In genomic region chr13:89816404-89816803, GRCh38 we compare ENCODE assay signal across 26 cellular contexts.
"Had no signal": no experiment of that assay in that cellular context is flagged by ENCODE, and none has a peak within 500 bp of the region (broad histone marks: within the 10 kb centered on the region; RNA-seq: fewer than 3 reads in every experiment).

No MANE protein-coding gene starts in this region.

- FAIRE-seq: endometrium had no signal

- H3K9me3 ChIP-seq: colonic mucosa, mucosa of descending colon had no signal

- H3K27ac ChIP-seq: colonic mucosa, epithelial cell of prostate, esophagus squamous epithelium, gastroesophageal sphincter, heart left ventricle, hepatocyte, left lung, lower lobe of right lung had no signal

- H3K4me3 ChIP-seq: colonic mucosa, esophagus squamous epithelium, gastroesophageal sphincter, heart left ventricle, hepatocyte, left lung, lower lobe of right lung, mucosa of descending colon had no signal

- ATAC-seq: effector memory CD8-positive, alpha-beta T cell; esophagus mucosa; gastroesophageal sphincter; heart left ventricle; left cardiac atrium; left lung; left ventricle myocardium superior; lower lobe of right lung; mucosa of descending colon; naive thymus-derived CD8-positive, alpha-beta T cell had no signal

- H3K27me3 ChIP-seq: colonic mucosa, esophagus squamous epithelium, gastroesophageal sphincter, heart left ventricle, hepatocyte, left lung had no signal

- DNase-seq: colonic mucosa; cortex of kidney; effector CD8-positive, alpha-beta T cell; effector memory CD8-positive, alpha-beta T cell; endodermal cell; erythroblast; esophagus squamous epithelium; foreskin fibroblast; foreskin melanocyte; heart left ventricle; hypothalamus; immature natural killer cell; islet precursor cell; left cardiac atrium; left lung; left ventricle myocardium superior; lower lobe of right lung; mesenchymal stem cell; mucosa of descending colon; naive B cell; naive thymus-derived CD8-positive, alpha-beta T cell had no signal

- H3K4me1 ChIP-seq: colonic mucosa, esophagus squamous epithelium, gastroesophageal sphincter, heart left ventricle, left lung, lower lobe of right lung had no signal

- H3K36me3 ChIP-seq: colonic mucosa, esophagus squamous epithelium, gastroesophageal sphincter, heart left ventricle, left lung, lower lobe of right lung had no signal
